In genomic region chr6:12150812-12151432, GRCh38 we compare ENCODE assay signal across 9 cellular contexts.
DNase-seq lines count a peak whose midpoint lies in the region; ATAC-seq, FAIRE-seq and TF ChIP-seq lines count a peak whose summit lies in the region.
"Had no signal": no experiment of that assay in that cellular context is flagged by ENCODE, and none has a peak within 500 bp of the region (broad histone marks: within the 10 kb centered on the region; RNA-seq: fewer than 3 reads in every experiment).

No MANE protein-coding gene starts in this region.

- FAIRE-seq in astrocyte (lab: Jason Lieb, UNC) = no peak

- peaks cover 27% of the 10 kb centered on the region for H3K4me1 ChIP-seq in astrocyte (ENCODE audit: insufficient read depth, low read length)
- no peaks in the 10 kb centered on the region for H3K4me1 ChIP-seq in gastrocnemius medialis

- no peak for ATAC-seq in gastrocnemius medialis

- no peaks in the 10 kb centered on the region for H3K36me3 ChIP-seq in astrocyte (ENCODE audit: insufficient read depth, low read length)
- no peaks in the 10 kb centered on the region for H3K36me3 ChIP-seq in gastrocnemius medialis

- no peaks in the 10 kb centered on the region for H3K9me3 Mint-ChIP-seq in astrocyte (ENCODE audit: unreplicated experiment)
- H3K9me3 Mint-ChIP-seq in activated T-helper 1 cell treated with anti-CD3 and anti-CD28 coated beads, Interleukin-12 subunit alpha, Interleukin-12 subunit beta, Interleukin-2, Interleukin-4 antibody, amounts not matched to agents 30 ng/mL and 10 ng/mL and 1 ng/mL, durations not matched to agents 14 hours and 24 hours and 36 hours = no peaks in the 10 kb centered on the region
- H3K9me3 Mint-ChIP-seq: T-helper 1 cell treated with Interleukin-12 subunit alpha and Interleukin-12 subunit beta and Interleukin-4 antibody, amounts not matched to agents 30 μg/mL and 1 μg/mL, for 36 hours had no signal

- intact Hi-C loops in activated T-helper 1 cell treated with anti-CD3 and anti-CD28 coated beads, Interleukin-12 subunit alpha, Interleukin-12 subunit beta, Interleukin-2, Interleukin-4 antibody, amounts not matched to agents 30 ng/mL and 10 ng/mL and 1 ng/mL, durations not matched to agents 14 hours and 24 hours and 36 hours (cut with micrococcal nuclease) = loop anchor here (1.0 kb wide), 1 partner anchor 138 kb away; no protein-coding TSS in a partner anchor
- intact Hi-C loops in gastrocnemius medialis (cut with DNase I; ENCODE audit: low total_unique reads) = no loop called here

- no peak overlapping the region for H3K27ac ChIP-seq in astrocyte (ENCODE audit: low read depth, low read length)
- H3K27ac ChIP-seq in gastrocnemius medialis = no peak overlapping the region

- TF ChIP-seq CTCF in GM12864 (IDR thresholded peaks at IDR 0.05; ENCODE audit: low read depth, low read length, missing control alignments) (peak; percentile 73), astrocyte (IDR thresholded peaks at IDR 0.05; ENCODE audit: insufficient read depth, low read depth, low read length) (peak; percentile 28), gastrocnemius medialis (IDR thresholded peaks at IDR 0.05 in 4 of 5, conservative IDR thresholded peaks at IDR 0.05 in 1 of 5) (peak in 1 of 5 experiments; percentile 30)

- H3K27ac Mint-ChIP-seq in astrocyte (ENCODE audit: unreplicated experiment) = no peak overlapping the region
- H3K27ac Mint-ChIP-seq in activated T-helper 1 cell treated with anti-CD3 and anti-CD28 coated beads, Interleukin-12 subunit alpha, Interleukin-12 subunit beta, Interleukin-2, Interleukin-4 antibody, amounts not matched to agents 30 ng/mL and 10 ng/mL and 1 ng/mL, durations not matched to agents 14 hours and 24 hours and 36 hours = no peak overlapping the region
- H3K27ac Mint-ChIP-seq: T-helper 1 cell treated with Interleukin-12 subunit alpha and Interleukin-12 subunit beta and Interleukin-4 antibody, amounts not matched to agents 30 μg/mL and 1 μg/mL, for 36 hours had no signal

- no peak for TF ChIP-seq POLR2A in gastrocnemius medialis (IDR thresholded peaks at IDR 0.05)

- no peak overlapping the region for H3K9ac ChIP-seq in astrocyte (ENCODE audit: low read length)

- H3K4me3 Mint-ChIP-seq in astrocyte (ENCODE audit: unreplicated experiment) = no peak overlapping the region
- H3K4me3 Mint-ChIP-seq in activated T-helper 1 cell treated with anti-CD3 and anti-CD28 coated beads, Interleukin-12 subunit alpha, Interleukin-12 subunit beta, Interleukin-2, Interleukin-4 antibody, amounts not matched to agents 30 ng/mL and 10 ng/mL and 1 ng/mL, durations not matched to agents 14 hours and 24 hours and 36 hours = no peak overlapping the region
- H3K4me3 Mint-ChIP-seq: T-helper 1 cell treated with Interleukin-12 subunit alpha and Interleukin-12 subunit beta and Interleukin-4 antibody, amounts not matched to agents 30 μg/mL and 1 μg/mL, for 36 hours had no signal

- H3K9me3 ChIP-seq in astrocyte (ENCODE audit: insufficient read depth, low read depth, low read length) (no peaks in the 10 kb centered on the region), gastrocnemius medialis (no peaks in the 10 kb centered on the region)

- H3K4me3 ChIP-seq in GM12864 (ENCODE audit: low read depth, low read length) (no peak overlapping the region), astrocyte (ENCODE audit: insufficient read depth, low read depth, low read length) (no peak overlapping the region), gastrocnemius medialis (no peak overlapping the region)

- in situ Hi-C loops in gastrocnemius medialis (cut with MboI; ENCODE audit: low sequenced_read_pairs in 4 of 4) = no loop called here

- H3K36me3 Mint-ChIP-seq in astrocyte (ENCODE audit: low read depth, unreplicated experiment) = peaks cover 4% of the 10 kb centered on the region
- peaks cover 25% of the 10 kb centered on the region for H3K36me3 Mint-ChIP-seq in activated T-helper 1 cell treated with anti-CD3 and anti-CD28 coated beads, Interleukin-12 subunit alpha, Interleukin-12 subunit beta, Interleukin-2, Interleukin-4 antibody, amounts not matched to agents 30 ng/mL and 10 ng/mL and 1 ng/mL, durations not matched to agents 14 hours and 24 hours and 36 hours (ENCODE audit: low read depth)

- DNase-seq in GM12864 (ENCODE audit: low read depth) = peak; percentile 8
- DNase-seq in NAMALWA (ENCODE audit: low spot score) = peak; percentile 29
- DNase-seq in astrocyte (ENCODE audit: low read depth) = no peak
- peak; percentile 69 for DNase-seq in medulla oblongata (ENCODE audit: extremely low spot score)
- no peak for DNase-seq in activated T-helper 1 cell treated with anti-CD3 and anti-CD28 coated beads, Interleukin-12 subunit alpha, Interleukin-12 subunit beta, Interleukin-2, Interleukin-4 antibody, amounts not matched to agents 30 ng/mL and 10 ng/mL and 1 ng/mL, durations not matched to agents 14 hours and 24 hours and 36 hours (ENCODE audit: low spot score)
- DNase-seq in SKM-1 treated with dmso at 0.1 percent for 144 hours (lab: John Stamatoyannopoulos, UW; ENCODE audit: unreplicated experiment) = no peak
- DNase-seq in gastrocnemius medialis = no peak
- no peak for DNase-seq in epidermal melanocyte (ENCODE audit: insufficient read length, low spot score)

- H3K27me3 ChIP-seq in astrocyte (ENCODE audit: insufficient read depth, low read length) (no peaks in the 10 kb centered on the region), gastrocnemius medialis (no peaks in the 10 kb centered on the region)

- H3K4me2 ChIP-seq in astrocyte (ENCODE audit: low read length) = no peak overlapping the region

- peaks cover 29% of the 10 kb centered on the region for H3K4me1 Mint-ChIP-seq in astrocyte (ENCODE audit: low read depth, unreplicated experiment)
- peaks cover 26% of the 10 kb centered on the region for H3K4me1 Mint-ChIP-seq in activated T-helper 1 cell treated with anti-CD3 and anti-CD28 coated beads, Interleukin-12 subunit alpha, Interleukin-12 subunit beta, Interleukin-2, Interleukin-4 antibody, amounts not matched to agents 30 ng/mL and 10 ng/mL and 1 ng/mL, durations not matched to agents 14 hours and 24 hours and 36 hours (ENCODE audit: low read depth)

- no peaks in the 10 kb centered on the region for H4K20me1 ChIP-seq in astrocyte (ENCODE audit: insufficient read depth, low read length)

- H3K79me2 ChIP-seq in astrocyte (ENCODE audit: insufficient read depth, low read length) = no peaks in the 10 kb centered on the region

- no peaks in the 10 kb centered on the region for H3K27me3 Mint-ChIP-seq in astrocyte (ENCODE audit: low read depth, unreplicated experiment)
- H3K27me3 Mint-ChIP-seq in activated T-helper 1 cell treated with anti-CD3 and anti-CD28 coated beads, Interleukin-12 subunit alpha, Interleukin-12 subunit beta, Interleukin-2, Interleukin-4 antibody, amounts not matched to agents 30 ng/mL and 10 ng/mL and 1 ng/mL, durations not matched to agents 14 hours and 24 hours and 36 hours (ENCODE audit: insufficient read depth) = no peaks in the 10 kb centered on the region

- no peak overlapping the region for H2AFZ ChIP-seq in astrocyte (ENCODE audit: low read depth, low read length)

Comparison
In these comparisons a context has a peak if more than half of its experiments do, and no peak if none do; other contexts are left out.
1. DNase-seq: peak in GM12864 (single experiment), NAMALWA (single experiment) and medulla oblongata (single experiment); none in astrocyte (single experiment), activated T-helper 1 cell treated with anti-CD3 and anti-CD28 coated beads, Interleukin-12 subunit alpha, Interleukin-12 subunit beta, Interleukin-2, Interleukin-4 antibody, amounts not matched to agents 30 ng/mL and 10 ng/mL and 1 ng/mL, durations not matched to agents 14 hours and 24 hours and 36 hours (single experiment), SKM-1 treated with dmso at 0.1 percent for 144 hours (single experiment), gastrocnemius medialis (0 of 2) and epidermal melanocyte (single experiment).